24 cellular contexts compared by ENCODE assay signal in genomic region chr6:73691512-73691911, GRCh38. TPM values are rescaled to one million over a fixed set of nuclear protein-coding genes. Genes with fewer than 3 reads are reported as not detected.
DNase-seq lines count a peak whose midpoint lies in the region; ATAC-seq and TF ChIP-seq lines count a peak whose summit lies in the region.
"Had no signal": no experiment of that assay in that cellular context is flagged by ENCODE, and none has a peak within 500 bp of the region (broad histone marks: within the 10 kb centered on the region; RNA-seq: fewer than 3 reads in every experiment).

No MANE protein-coding gene starts in this region.

- H3K9me3 Mint-ChIP-seq in activated CD4-positive, alpha-beta T cell treated with anti-CD3 and anti-CD28 coated beads, Interleukin-2, amount 10 ng/mL, durations not matched to agents 24 days and 14 days, result no peaks in the 10 kb centered on the region
- H3K9me3 Mint-ChIP-seq: activated naive CD8-positive, alpha-beta T cell treated with anti-CD3 and anti-CD28 coated beads, Interleukin-2, amount 50 U/mL, for 24 hours; natural killer cell treated with Interleukin-12 subunit alpha and Interleukin-12 subunit beta and Interleukin-15 and Interleukin-18, amount 100 ng/mL, for 72 hours had no signal

- H3K36me3 Mint-ChIP-seq in activated CD4-positive, alpha-beta T cell treated with anti-CD3 and anti-CD28 coated beads, Interleukin-2, amount 10 ng/mL, durations not matched to agents 24 days and 14 days (ENCODE audit: low read depth), result peaks cover 2% of the 10 kb centered on the region
- H3K36me3 Mint-ChIP-seq: natural killer cell treated with Interleukin-12 subunit alpha and Interleukin-12 subunit beta and Interleukin-15 and Interleukin-18, amount 100 ng/mL, for 72 hours had no signal

- H2BK5ac ChIP-seq in mesenchymal stem cell (ENCODE audit: low read depth, low read length, poor library complexity, severe bottlenecking), result no peak overlapping the region

- BruUV-seq in HCT116 (replicated peaks; lab: Mats Ljungman, UMichigan), result no TSS peak

- H3K4me2 ChIP-seq in HCT116 (ENCODE audit: low read length) (peak overlapping the region; percentile 39), mesenchymal stem cell (ENCODE audit: low read length, poor library complexity, severe bottlenecking) (no peak overlapping the region)
- H3K4me2 ChIP-seq: A549, BLaER1 had no signal

- CTCF ChIA-PET in HCT116 (lab: Charles Lee), result interaction anchor here (1.5 kb wide), 1 partner anchor 16 kb away, joined by 5 read pairs; no protein-coding TSS in a partner anchor

- H3K9me3 ChIP-seq in HCT116 (ENCODE audit: control insufficient read depth in 1 of 2, insufficient read depth in 1 of 2, low read depth in 1 of 2, low read length in 2 of 2) (peaks cover 0 to 5% of the 10 kb centered on the region in 2 experiments; a peak in 1 of 4 replicates), mesenchymal stem cell (ENCODE audit: control insufficient read depth, low read length) (no peaks in the 10 kb centered on the region), gastrocnemius medialis (no peaks in the 10 kb centered on the region)
- H3K9me3 ChIP-seq: A549, left lung, ovary had no signal

- TF ChIP-seq CTCF in HCT116 (IDR thresholded peaks at IDR 0.05 in 2 of 3, conservative IDR thresholded peaks at IDR 0.05 in 1 of 3; ENCODE audit: borderline replicate concordance in 1 of 3, insufficient read depth in 1 of 3, low read depth in 2 of 3, low read length in 2 of 3) (no peak), gastrocnemius medialis (IDR thresholded peaks at IDR 0.05 in 4 of 5, conservative IDR thresholded peaks at IDR 0.05 in 1 of 5) (no peak)

- peaks cover 19% of the 10 kb centered on the region for H3K27me3 Mint-ChIP-seq in activated CD4-positive, alpha-beta T cell treated with anti-CD3 and anti-CD28 coated beads, Interleukin-2, amount 10 ng/mL, durations not matched to agents 24 days and 14 days
- H3K27me3 Mint-ChIP-seq: dendritic cell treated with granulocyte-macrophage colony-stimulating factor and Interleukin-4, amounts not matched to agents 40 ng/mL and 50 ng/mL, for 4 days had no signal

- TF ChIP-seq POLR2A in HCT116 (IDR thresholded peaks at IDR 0.05; ENCODE audit: borderline replicate concordance, extremely low read depth, insufficient read depth, insufficient read length), result no peak
- no peak for TF ChIP-seq POLR2A in gastrocnemius medialis (IDR thresholded peaks at IDR 0.05)

- H3K9ac ChIP-seq in HCT116 (ENCODE audit: low read length) (peak overlapping the region; percentile 23; the same call in 1 of the 2 replicates), mesenchymal stem cell (ENCODE audit: low read length) (no peak overlapping the region)
- H3K9ac ChIP-seq: BLaER1 had no signal

- intact Hi-C loops in activated CD4-positive, alpha-beta T cell treated with anti-CD3 and anti-CD28 coated beads, Interleukin-2, amount 10 ng/mL, durations not matched to agents 24 days and 14 days (cut with micrococcal nuclease), result no loop called here
- intact Hi-C loops in HCT116 (cut with micrococcal nuclease) (no loop called here), gastrocnemius medialis (cut with DNase I; ENCODE audit: low total_unique reads) (no loop called here)

- H2BK12ac ChIP-seq in mesenchymal stem cell (ENCODE audit: low read length in 2 of 2), result peak overlapping the region in 1 of 2 experiments; percentile 18

- no peaks in the 10 kb centered on the region for H3K36me3 ChIP-seq in HCT116 (ENCODE audit: control insufficient read depth in 1 of 2, insufficient read depth in 2 of 2, low read length in 2 of 2)
- H3K36me3 ChIP-seq in mesenchymal stem cell (ENCODE audit: control insufficient read depth in 1 of 2, insufficient read depth in 2 of 2, low read depth in 1 of 2, low read length in 2 of 2), result no peaks in the 10 kb centered on the region
- H3K36me3 ChIP-seq in gastrocnemius medialis, result no peaks in the 10 kb centered on the region
- H3K36me3 ChIP-seq: BLaER1, left lung, ovary had no signal

- no peak overlapping the region for H4K8ac ChIP-seq in mesenchymal stem cell (ENCODE audit: low read length)

- H3K79me1 ChIP-seq in mesenchymal stem cell (replicated peaks; ENCODE audit: low read length, poor library complexity, severe bottlenecking), result peaks cover 3% of the 10 kb centered on the region

- no peak overlapping the region for H3K14ac ChIP-seq in mesenchymal stem cell (ENCODE audit: low read length in 2 of 2)

- no peak overlapping the region for H3K18ac ChIP-seq in mesenchymal stem cell (ENCODE audit: low read depth in 1 of 2, low read length in 2 of 2)

- H3K9me2 ChIP-seq in HCT116 (ENCODE audit: insufficient read depth), result no peaks in the 10 kb centered on the region

- no peak overlapping the region for H3K4me3 Mint-ChIP-seq in activated CD4-positive, alpha-beta T cell treated with anti-CD3 and anti-CD28 coated beads, Interleukin-2, amount 10 ng/mL, durations not matched to agents 24 days and 14 days
- H3K4me3 Mint-ChIP-seq: activated CD8-positive, alpha-beta memory T cell treated with anti-CD3 and anti-CD28 coated beads, Interleukin-2, amount 10 ng/mL, durations not matched to agents 7 days and 5 days; activated naive CD8-positive, alpha-beta T cell treated with anti-CD3 and anti-CD28 coated beads, Interleukin-2, amount 50 U/mL, for 24 hours; dendritic cell treated with granulocyte-macrophage colony-stimulating factor and Interleukin-4, amounts not matched to agents 40 ng/mL and 50 ng/mL, for 4 days; natural killer cell treated with Interleukin-12 subunit alpha and Interleukin-12 subunit beta and Interleukin-15 and Interleukin-18, amount 100 ng/mL, for 72 hours had no signal

- H3K27ac ChIP-seq in HCT116 (ENCODE audit: low read depth, low read length), result no peak overlapping the region
- no peak overlapping the region for H3K27ac ChIP-seq in mesenchymal stem cell (ENCODE audit: low read length, poor library complexity, severe bottlenecking)
- H3K27ac ChIP-seq in gastrocnemius medialis, result no peak overlapping the region
- H3K27ac ChIP-seq: BLaER1, left lung, ovary had no signal

- peaks cover 1% of the 10 kb centered on the region; the same call in 1 of the 2 replicates for H3K79me2 ChIP-seq in HCT116 (ENCODE audit: insufficient read depth, low read length)

- H2AFZ ChIP-seq in HCT116 (ENCODE audit: low read depth, low read length, poor library complexity, severe bottlenecking) (no peak overlapping the region), mesenchymal stem cell (ENCODE audit: low read depth, low read length) (no peak overlapping the region)

- RAD21 ChIA-PET in HCT116 (lab: Charles Lee; ENCODE audit: low non-redundant PET in 1 of 2, low total read pairs in 2 of 2, uncharacterized antibody in 2 of 2, unreplicated experiment in 2 of 2), result no interaction called here

- ATAC-seq in HCT116 (no peak), GM18858 (IDR thresholded peaks at IDR 0.05; ENCODE audit: unreplicated experiment) (no peak), gastrocnemius medialis (no peak), GM18520 (IDR thresholded peaks at IDR 0.05; ENCODE audit: unreplicated experiment) (no peak)
- ATAC-seq: A549; activated CD8-positive, alpha-beta memory T cell treated with anti-CD3 and anti-CD28 coated beads, Interleukin-2, amount 10 ng/mL, durations not matched to agents 7 days and 5 days; activated naive CD8-positive, alpha-beta T cell treated with anti-CD3 and anti-CD28 coated beads, Interleukin-2, amount 50 U/mL, for 24 hours; left lung; natural killer cell treated with Interleukin-12 subunit alpha and Interleukin-12 subunit beta and Interleukin-15 and Interleukin-18, amount 100 ng/mL, for 72 hours; right cardiac atrium had no signal

- no peak overlapping the region for H2BK120ac ChIP-seq in mesenchymal stem cell (ENCODE audit: low read depth, low read length)

- H3K4me1 ChIP-seq in HCT116 (ENCODE audit: control insufficient read depth in 1 of 2, insufficient read depth in 2 of 2, low read length in 2 of 2) (peaks cover 23 to 34% of the 10 kb centered on the region in 2 experiments), mesenchymal stem cell (ENCODE audit: control insufficient read depth, insufficient read depth, low read depth, low read length) (peaks cover 8% of the 10 kb centered on the region), gastrocnemius medialis (peaks cover 0 to under 1% of the 10 kb centered on the region in 2 donors)

- no peak overlapping the region for H4K91ac ChIP-seq in mesenchymal stem cell (ENCODE audit: low read length)

- H2AK5ac ChIP-seq in mesenchymal stem cell (ENCODE audit: low read length, severe bottlenecking), result no peak overlapping the region

- H3K4me3 ChIP-seq in HCT116 (replicated peaks in 1 of 2; ENCODE audit: low read depth in 1 of 2, low read length in 2 of 2) (no peak overlapping the region), mesenchymal stem cell (ENCODE audit: insufficient read depth in 1 of 2, low read depth in 1 of 2, low read length in 2 of 2) (no peak overlapping the region), gastrocnemius medialis (no peak overlapping the region)
- H3K4me3 ChIP-seq: A549, BLaER1, left lung, ovary had no signal

- no peaks in the 10 kb centered on the region for H3K27me3 ChIP-seq in HCT116 (ENCODE audit: insufficient read depth, low read length)
- H3K27me3 ChIP-seq in mesenchymal stem cell (ENCODE audit: control insufficient read depth in 1 of 2, insufficient read depth in 1 of 2, low read length in 2 of 2), result no peaks in the 10 kb centered on the region
- H3K27me3 ChIP-seq in gastrocnemius medialis, result no peaks in the 10 kb centered on the region
- H3K27me3 ChIP-seq: ovary had no signal

- H3K27ac Mint-ChIP-seq in activated CD4-positive, alpha-beta T cell treated with anti-CD3 and anti-CD28 coated beads, Interleukin-2, amount 10 ng/mL, durations not matched to agents 24 days and 14 days, result peak overlapping the region; percentile 73
- H3K27ac Mint-ChIP-seq: activated CD8-positive, alpha-beta memory T cell treated with anti-CD3 and anti-CD28 coated beads, Interleukin-2, amount 10 ng/mL, durations not matched to agents 7 days and 5 days; activated naive CD8-positive, alpha-beta T cell treated with anti-CD3 and anti-CD28 coated beads, Interleukin-2, amount 50 U/mL, for 24 hours; activated T-helper 2 cell treated with anti-CD3 and anti-CD28 coated beads, Interferon-gamma antibody, Interleukin-2, Interleukin-4, amounts not matched to agents 10 μg/mL and 5 μg/mL and 100 μg/mL, durations not matched to agents 14 hours and 24 hours and 36 hours; dendritic cell treated with granulocyte-macrophage colony-stimulating factor and Interleukin-4, amounts not matched to agents 40 ng/mL and 50 ng/mL, for 4 days; natural killer cell treated with Interleukin-12 subunit alpha and Interleukin-12 subunit beta and Interleukin-15 and Interleukin-18, amount 100 ng/mL, for 72 hours had no signal

- peaks cover 20% of the 10 kb centered on the region for H3K4me1 Mint-ChIP-seq in activated CD4-positive, alpha-beta T cell treated with anti-CD3 and anti-CD28 coated beads, Interleukin-2, amount 10 ng/mL, durations not matched to agents 24 days and 14 days

- in situ Hi-C loops in gastrocnemius medialis (cut with MboI; ENCODE audit: low sequenced_read_pairs in 4 of 4), result no loop called here

- no peak overlapping the region for H3K4ac ChIP-seq in mesenchymal stem cell (ENCODE audit: low read depth in 1 of 2, low read length in 2 of 2)

- H4K20me1 ChIP-seq in HCT116 (ENCODE audit: insufficient read depth), result no peaks in the 10 kb centered on the region
- H4K20me1 ChIP-seq: BLaER1 had no signal

- no peak overlapping the region for H2BK15ac ChIP-seq in mesenchymal stem cell (ENCODE audit: low read depth, poor library complexity, severe bottlenecking)

- POLR2A ChIA-PET in HCT116 (lab: Charles Lee), result no interaction called here

- no peak for TF ChIP-seq RAD21 in HCT116 (IDR thresholded peaks at IDR 0.05; ENCODE audit: low read depth)

- no peak overlapping the region for H3K23ac ChIP-seq in mesenchymal stem cell (ENCODE audit: low read length in 2 of 2)

- DNase-seq in activated CD4-positive, alpha-beta T cell treated with anti-CD3 and anti-CD28 coated beads, Interleukin-2, amount 10 ng/mL, durations not matched to agents 24 days and 14 days, result no peak
- DNase-seq in activated CD4-positive, alpha-beta T cell treated with anti-CD3 and anti-CD28 coated beads, Interleukin-2, amount 50 U/mL, for 48 hours, result no peak
- no peak for DNase-seq in HCT116 (ENCODE audit: low read depth, low spot score)
- DNase-seq in amniotic epithelial cell (ENCODE audit: low read depth), result peak; percentile 41
- DNase-seq in mesenchymal stem cell, result peak; percentile 31
- no peak for DNase-seq in gastrocnemius medialis
- DNase-seq: activated CD4-positive, CD25-positive, alpha-beta regulatory T cell; activated CD8-positive, alpha-beta memory T cell treated with anti-CD3 and anti-CD28 coated beads, Interleukin-2, amount 10 ng/mL, durations not matched to agents 7 days and 5 days; activated naive CD8-positive, alpha-beta T cell treated with anti-CD3 and anti-CD28 coated beads, Interleukin-2, amount 50 U/mL, for 24 hours; left lung; midbrain; MM.1S; NCI-H1694; ovary; right cardiac atrium; stimulated activated CD4-positive, alpha-beta T cell treated with anti-CD3 and anti-CD28 coated beads, Interleukin-15, amount 100 ng/mL, for 24 hours; stimulated activated CD8-positive, alpha-beta memory T cell treated with anti-CD3 and anti-CD28 coated beads, Interleukin-4, amount 100 ng/mL, for 48 hours had no signal

RNA-seq across cellular contexts. Expression of gene CD109, which starts 4.5 kb away (rescaled TPM):
- total RNA-seq in activated CD4-positive, alpha-beta T cell treated with anti-CD3 and anti-CD28 coated beads, Interleukin-2, amount 10 ng/mL, durations not matched to agents 24 days and 14 days, result 23.6 and 24.2 TPM in 2 replicates
- total RNA-seq in HCT116 (2021; ENCODE audit: unreplicated experiment), result 42.1 TPM
- polyA plus RNA-seq in HCT116 (2012), result 7.5 and 10.2 TPM in 2 replicates
- polyA plus RNA-seq in mesenchymal stem cell (2013, experiment 1 of 2), result 33.3 TPM
- 33.8 TPM for polyA plus RNA-seq in mesenchymal stem cell (2013, experiment 2 of 2)
- 1 to 10 TPM; 1.3 to 3.8 (median 2.8) TPM for total RNA-seq in gastrocnemius medialis

RNA-seq across cellular contexts. Expression of gene SLC17A5, which starts 37.7 kb away (rescaled TPM):
- 4.9 TPM in 2 replicates for total RNA-seq in activated CD4-positive, alpha-beta T cell treated with anti-CD3 and anti-CD28 coated beads, Interleukin-2, amount 10 ng/mL, durations not matched to agents 24 days and 14 days
- total RNA-seq in HCT116 (2021; ENCODE audit: unreplicated experiment) (17.0 TPM), gastrocnemius medialis (10 to 100 TPM in 1 of 4 donors, 1 to 10 TPM in 3; 2.6 to 11.5 (median 5.4) TPM)
- polyA plus RNA-seq in HCT116 (2012), result 8.7 and 9.6 TPM in 2 replicates
- 66.7 TPM for polyA plus RNA-seq in mesenchymal stem cell (2013, experiment 1 of 2)
- 69.0 TPM for polyA plus RNA-seq in mesenchymal stem cell (2013, experiment 2 of 2)

Comparison
In these comparisons a context has a peak if more than half of its experiments do, and no peak if none do; other contexts are left out.
1. DNase-seq: peak in amniotic epithelial cell (single experiment) and mesenchymal stem cell (single experiment); none in activated CD4-positive, alpha-beta T cell treated with anti-CD3 and anti-CD28 coated beads, Interleukin-2, amount 10 ng/mL, durations not matched to agents 24 days and 14 days (single experiment), activated CD4-positive, alpha-beta T cell treated with anti-CD3 and anti-CD28 coated beads, Interleukin-2, amount 50 U/mL, for 48 hours (0 of 2), HCT116 (single experiment) and gastrocnemius medialis (0 of 2).